1 cellular context compared by ENCODE assay signal in genomic region chr3:138222316-138222715, GRCh38.
TF ChIP-seq lines count a peak whose summit lies in the region.

No MANE protein-coding gene starts in this region.

TF ChIP-seq in H1, 55 proteins besides CTCF, POLR2A, EP300 and RAD21:
- TF ChIP-seq CREB1 (IDR thresholded peaks at IDR 0.05): no peak
- TF ChIP-seq SIX5 (IDR thresholded peaks at IDR 0.05; ENCODE audit: low read depth, low read length): no peak
- TF ChIP-seq CBX8 (IDR thresholded peaks at IDR 0.05; ENCODE audit: borderline replicate concordance, low read depth, low read length): no peak
- TF ChIP-seq SUZ12 (IDR thresholded peaks at IDR 0.05; ENCODE audit: low read length): no peak
- no peak for TF ChIP-seq ATF3 (IDR thresholded peaks at IDR 0.05; ENCODE audit: insufficient read depth, low read depth, low read length)
- TF ChIP-seq KDM4A (IDR thresholded peaks at IDR 0.05; ENCODE audit: low read depth, low read length, severe bottlenecking): no peak
- no peak for TF ChIP-seq JUN (IDR thresholded peaks at IDR 0.05; ENCODE audit: low read depth, low read length)
- TF ChIP-seq TAF7 (optimal IDR thresholded peaks at IDR 0.05; ENCODE audit: borderline replicate concordance, low read depth, low read length): no peak
- no peak for TF ChIP-seq EZH2 (IDR thresholded peaks at IDR 0.05; ENCODE audit: low read depth, low read length, severe bottlenecking)
- no peak for TF ChIP-seq E2F6 (IDR thresholded peaks at IDR 0.05)
